In genomic region chr4:176084769-176085168, GRCh38 we compare ENCODE assay signal across 15 cellular contexts.
"Had no signal": no experiment of that assay in that cellular context is flagged by ENCODE, and none has a peak within 500 bp of the region (broad histone marks: within the 10 kb centered on the region; RNA-seq: fewer than 3 reads in every experiment).

No MANE protein-coding gene starts in this region.

- H3K36me3 ChIP-seq: esophagus muscularis mucosa, heart left ventricle, pancreas had no signal

- H3K27ac ChIP-seq: epithelial cell of prostate, esophagus muscularis mucosa, heart left ventricle, pancreas had no signal

- H3K9me3 ChIP-seq: esophagus muscularis mucosa, heart left ventricle, pancreas had no signal

- H3K27me3 ChIP-seq: esophagus muscularis mucosa, heart left ventricle, pancreas had no signal

- H3K4me1 ChIP-seq: esophagus muscularis mucosa, pancreas had no signal

- DNase-seq: effector memory CD8-positive, alpha-beta T cell; foreskin melanocyte; heart left ventricle; hippocampal formation; kidney glomerular epithelial cell; mesendoderm; naive B cell; occipital lobe; pancreas; right cardiac atrium; small intestine; stimulated activated CD4-positive, alpha-beta T cell treated with anti-CD3 and anti-CD28 coated beads, Interleukin-2, amount 100 ng/mL, for 48 hours; stimulated activated naive CD4-positive, alpha-beta T cell treated with Interleukin-2 at 50 U/mL for 16 hours had no signal

- H3K4me3 ChIP-seq: esophagus muscularis mucosa, heart left ventricle, pancreas had no signal
